ENCODE assay signal across 21 cellular contexts in the genomic region with DNA sequence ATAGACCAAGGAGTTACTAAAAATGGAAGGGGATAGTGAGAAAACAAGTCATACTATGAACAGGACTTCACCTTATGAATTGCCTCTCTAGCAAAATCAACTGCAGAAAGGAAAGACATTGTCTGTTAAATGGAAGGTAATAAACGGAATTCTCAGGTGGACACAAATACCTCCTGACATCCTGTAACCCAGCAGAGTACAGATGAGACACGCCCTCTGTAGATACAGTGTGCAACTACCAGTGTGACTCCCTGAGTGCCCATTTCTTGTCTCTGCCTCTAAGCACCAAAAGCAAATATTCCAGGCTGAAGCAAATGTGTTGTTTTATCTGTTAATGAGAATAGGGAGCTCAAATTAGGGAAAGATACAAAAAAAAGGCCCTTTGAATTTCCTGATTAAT. TPM values are rescaled to one million over a fixed set of nuclear protein-coding genes. Genes with fewer than 3 reads are reported as not detected.
A peak's percentile ranks its signal among the peaks of the same experiment; 100 is the strongest.
DNase-seq lines count a peak whose midpoint lies in the region; ATAC-seq, FAIRE-seq and TF ChIP-seq lines count a peak whose summit lies in the region.
"Had no signal": no experiment of that assay in that cellular context is flagged by ENCODE, and none has a peak within 500 bp of the region (broad histone marks: within the 10 kb centered on the region; RNA-seq: fewer than 3 reads in every experiment).

No MANE protein-coding gene starts in this region.

- H3K9ac ChIP-seq in K562 (ENCODE audit: insufficient read depth in 1 of 2, low read depth in 2 of 2, low read length in 2 of 2), result no peak overlapping the region

- H3K79me2 ChIP-seq in K562 (ENCODE audit: control insufficient read depth, insufficient read depth, low read length), result no peaks in the 10 kb centered on the region

- ATAC-seq in K562 (peak; percentile 82), upper lobe of right lung (peak; percentile 52), GM19467 (IDR thresholded peaks at IDR 0.05; ENCODE audit: unreplicated experiment) (no peak)

- TF ChIP-seq EP300 in K562 (IDR thresholded peaks at IDR 0.05; ENCODE audit: low read length), result no peak

- H3K36me3 ChIP-seq in K562 (ENCODE audit: control insufficient read depth, insufficient read depth, low read length), result no peaks in the 10 kb centered on the region
- no peaks in the 10 kb centered on the region for H3K36me3 ChIP-seq in upper lobe of right lung

- no TSS peak for BruUV-seq in K562 (replicated peaks; lab: Mats Ljungman, UMichigan)

- no peaks in the 10 kb centered on the region for H3K9me1 ChIP-seq in K562 (ENCODE audit: control insufficient read depth, insufficient read depth, low read length)

- DNase-seq in NCI-H345 (lab: John Stamatoyannopoulos, UW), result peak; percentile 14
- no peak for DNase-seq in NCI-H345 treated with DMSO at 0.1 percent for 48 hours (lab: John Stamatoyannopoulos, UW; ENCODE audit: unreplicated experiment)
- peak; percentile 39 for DNase-seq in NCI-H146 (lab: John Stamatoyannopoulos, UW)
- DNase-seq in K562 (ENCODE audit: extremely low read depth in 1 of 4, low spot score in 3 of 4), result no peak
- DNase-seq in upper lobe of right lung, result no peak
- no peak for DNase-seq in KG1 (lab: John Stamatoyannopoulos, UW)
- no peak for DNase-seq in cortex of kidney (lab: John Stamatoyannopoulos, UW)
- DNase-seq: activated CD4-positive, CD25-positive, alpha-beta regulatory T cell treated with anti-CD3 and anti-CD28 coated beads, Interleukin-2, amount 50 U/mL, for 72 hours; activated CD8-positive, alpha-beta memory T cell treated with anti-CD3 and anti-CD28 coated beads, Interleukin-2, amount 50 U/mL, for 48 hours; activated naive CD4-positive, alpha-beta T cell treated with Interleukin-2 at 50 U/mL for 16 hours; glutamatergic neuron; IMR-90; NCI-H524; occipital lobe; Right ventricle myocardium superior; stimulated activated CD4-positive, alpha-beta T cell treated with anti-CD3 and anti-CD28 coated beads, Interleukin-4, amount 100 ng/mL, for 24 hours; testis had no signal

- H3K4me1 ChIP-seq in K562 (replicated peaks in 1 of 2; ENCODE audit: control insufficient read depth in 2 of 2, insufficient read depth in 2 of 2, low read length in 2 of 2), result no peaks in the 10 kb centered on the region
- H3K4me1 ChIP-seq in upper lobe of right lung, result no peaks in the 10 kb centered on the region
- H3K4me1 ChIP-seq: testis had no signal

- FAIRE-seq in K562 (lab: Jason Lieb, UNC), result peak; percentile 80
- FAIRE-seq: A204.1, GM12892, islet of Langerhans had no signal

- TF ChIP-seq POLR2A in K562 (conservative IDR thresholded peaks at IDR 0.05), result no peak

- H3K4me3 ChIP-seq in K562 (no peak overlapping the region), upper lobe of right lung (no peak overlapping the region)
- H3K4me3 ChIP-seq: testis had no signal

- H3K27me3 ChIP-seq in K562 (ENCODE audit: control insufficient read depth in 2 of 2, insufficient read depth in 2 of 2, low read length in 2 of 2), result peaks cover 8 to 17% of the 10 kb centered on the region in 2 experiments
- H3K27me3 ChIP-seq in upper lobe of right lung, result no peaks in the 10 kb centered on the region
- H3K27me3 ChIP-seq: testis had no signal

- H3K9me3 ChIP-seq in K562 (replicated peaks; ENCODE audit: control insufficient read depth, insufficient read depth, low read depth, low read length), result no peaks in the 10 kb centered on the region
- no peaks in the 10 kb centered on the region for H3K9me3 ChIP-seq in upper lobe of right lung
- H3K9me3 ChIP-seq: testis had no signal

- H4K20me1 ChIP-seq in K562 (replicated peaks; ENCODE audit: control insufficient read depth, insufficient read depth, low read length), result no peaks in the 10 kb centered on the region

- 0 out of 2 replicates have a peak overlapping the region, but pooled peaks have one; percentile 4 for H3K4me2 ChIP-seq in K562 (ENCODE audit: insufficient read depth, low read length)

- H3K27ac ChIP-seq in K562 (ENCODE audit: extremely low read depth, low read depth, low read length) (no peak overlapping the region), upper lobe of right lung (no peak overlapping the region)
- H3K27ac ChIP-seq: testis had no signal

- CTCF ChIA-PET in K562 (lab: Yijun Ruan, JAX; ENCODE audit: low intra/inter-chr PET ratio), result no interaction called here

- POLR2A ChIA-PET in K562 (lab: Yijun Ruan, JAX), result interaction anchor here (0.7 kb wide), 1 partner anchor 147 kb away, joined by 3 read pairs; no protein-coding TSS in a partner anchor

- intact Hi-C loops in K562 (cut with micrococcal nuclease), result no loop called here
- intact Hi-C loops in upper lobe of right lung (cut with DNase I), result no loop called here

- in situ Hi-C loops in K562 (cut with MboI), result no loop called here

- H2AFZ ChIP-seq in K562 (ENCODE audit: low read depth, low read length), result no peak overlapping the region

- TF ChIP-seq RAD21 in K562 (CRISPR knock-in tag; conservative IDR thresholded peaks at IDR 0.05 in 1 of 2, IDR thresholded peaks at IDR 0.05 in 1 of 2), result no peak

- 0% methylated on average over 2 of the region's 2 CpGs for WGBS in K562 (ENCODE audit: insufficient coverage, low coverage, missing lambda C conversion rate)

- TF ChIP-seq CTCF in K562 (IDR thresholded peaks at IDR 0.05 in 2 of 3, conservative IDR thresholded peaks at IDR 0.05 in 1 of 3; ENCODE audit: insufficient read depth in 2 of 3, low read depth in 1 of 3, low read length in 3 of 3) (0 out of 6 replicates have a peak, but pooled peaks of 2 of the 3 experiments have one; percentile 9 to 10), upper lobe of right lung (IDR thresholded peaks at IDR 0.05) (no peak)

TF ChIP-seq in K562, 482 proteins besides CTCF, POLR2A, EP300 and RAD21 (continues in another document):
- TF ChIP-seq SAFB2 (IDR thresholded peaks at IDR 0.05; ENCODE audit: borderline replicate concordance, low read depth, low read length, severe bottlenecking) (no peak), MTF1 (CRISPR knock-in tag; IDR thresholded peaks at IDR 0.05; ENCODE audit: borderline replicate concordance) (no peak), NEUROD1 (IDR thresholded peaks at IDR 0.05; ENCODE audit: borderline replicate concordance, low read depth, low read length, partially characterized antibody) (no peak), POLR2G (IDR thresholded peaks at IDR 0.05; ENCODE audit: low read depth, low read length) (no peak), ZBTB8A (IDR thresholded peaks at IDR 0.05; ENCODE audit: partially characterized antibody) (no peak), POLR2AphosphoS5 (IDR thresholded peaks at IDR 0.05; ENCODE audit: control insufficient read depth, insufficient read depth, low read depth, low read length) (no peak), SRSF3 (IDR thresholded peaks at IDR 0.05; ENCODE audit: insufficient read depth, low read length) (no peak), GABPA (tag; conservative IDR thresholded peaks at IDR 0.05; ENCODE audit: low read depth) (no peak), MEF2D (tag; conservative IDR thresholded peaks at IDR 0.05; ENCODE audit: low read depth) (no peak), PHB2 (IDR thresholded peaks at IDR 0.05; ENCODE audit: low read depth) (no peak), ZNF696 (CRISPR knock-in tag; conservative IDR thresholded peaks at IDR 0.05) (no peak)
- TF ChIP-seq, protein P1, sequence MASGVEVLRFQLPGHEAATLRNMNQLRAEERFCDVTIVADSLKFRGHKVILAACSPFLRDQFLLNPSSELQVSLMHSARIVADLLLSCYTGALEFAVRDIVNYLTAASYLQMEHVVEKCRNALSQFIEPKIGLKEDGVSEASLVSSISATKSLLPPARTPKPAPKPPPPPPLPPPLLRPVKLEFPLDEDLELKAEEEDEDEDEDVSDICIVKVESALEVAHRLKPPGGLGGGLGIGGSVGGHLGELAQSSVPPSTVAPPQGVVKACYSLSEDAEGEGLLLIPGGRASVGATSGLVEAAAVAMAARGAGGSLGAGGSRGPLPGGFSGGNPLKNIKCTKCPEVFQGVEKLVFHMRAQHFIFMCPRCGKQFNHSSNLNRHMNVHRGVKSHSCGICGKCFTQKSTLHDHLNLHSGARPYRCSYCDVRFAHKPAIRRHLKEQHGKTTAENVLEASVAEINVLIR (CRISPR knock-in tag; IDR thresholded peaks at IDR 0.05), result no peak
- TF ChIP-seq, protein P2, sequence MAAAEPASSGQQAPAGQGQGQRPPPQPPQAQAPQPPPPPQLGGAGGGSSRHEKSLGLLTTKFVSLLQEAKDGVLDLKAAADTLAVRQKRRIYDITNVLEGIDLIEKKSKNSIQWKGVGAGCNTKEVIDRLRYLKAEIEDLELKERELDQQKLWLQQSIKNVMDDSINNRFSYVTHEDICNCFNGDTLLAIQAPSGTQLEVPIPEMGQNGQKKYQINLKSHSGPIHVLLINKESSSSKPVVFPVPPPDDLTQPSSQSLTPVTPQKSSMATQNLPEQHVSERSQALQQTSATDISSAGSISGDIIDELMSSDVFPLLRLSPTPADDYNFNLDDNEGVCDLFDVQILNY (CRISPR knock-in tag; IDR thresholded peaks at IDR 0.05), result no peak

RNA-seq across cellular contexts. Expression of a gene that starts 12.2 kb away (rescaled TPM):
- total RNA-seq in K562 (2011; cell fraction: chromatin; rRNA removed; ENCODE audit: low replicate concordance), result not detected in 2 replicates
- total RNA-seq in K562 (2011; cell fraction: nucleolus; rRNA removed), result not detected in 2 replicates
- not detected in 2 replicates for total RNA-seq in K562 (2011; cell fraction: nucleoplasm; rRNA removed)
- total RNA-seq in K562 (2014; rRNA removed), result not detected in 2 replicates
- total RNA-seq in K562 (2014; rRNA removed; fragmentation: Illumina TruSeq; extraction: Trizol), result not detected in 2 replicates
- not detected in 2 replicates for total RNA-seq in K562 (2015; rRNA removed; fragmentation: Illumina TruSeq; extraction: Trizol)
- total RNA-seq in K562 (2021), result 0.18 and 0.24 TPM in 2 replicates
- polyA plus RNA-seq in K562 (2011; rRNA removed), result not detected in 2 replicates
- not detected in 2 replicates for polyA plus RNA-seq in K562 (2011; cell fraction: cytosol; rRNA removed)
- polyA plus RNA-seq in K562 (2011; cell fraction: nucleus; rRNA removed), result not detected in 2 replicates
- polyA plus RNA-seq in K562 (2012), result 0.12 TPM in 1 of 2 replicates, not detected in the other
- not detected in 2 replicates for polyA plus RNA-seq in K562 (2014; fragmentation: Illumina TruSeq; extraction: Trizol)
- under 1 TPM; 0.04 TPM for polyA plus RNA-seq in K562 (2014; fragmentation: Nextera tagmentation; extraction: Ambion mirVana)
- not detected in 2 replicates for polyA plus RNA-seq in K562 (2014; rRNA removed)
- polyA minus RNA-seq in K562 (2011; rRNA and poly(A)+ RNA removed), result not detected in 2 replicates
- polyA minus RNA-seq in K562 (2011; cell fraction: cytosol; rRNA and poly(A)+ RNA removed), result not detected in 2 replicates
- not detected in 2 replicates for polyA minus RNA-seq in K562 (2011; cell fraction: nucleus; rRNA and poly(A)+ RNA removed)
- 56.1 TPM for total RNA-seq in upper lobe of right lung

Comparison
In these comparisons a context has a peak if more than half of its experiments do, and no peak if none do; other contexts are left out.
1. DNase-seq: peak in NCI-H345 (single experiment) and NCI-H146 (single experiment); none in NCI-H345 treated with DMSO at 0.1 percent for 48 hours (single experiment), K562 (0 of 4), upper lobe of right lung (single experiment), KG1 (single experiment) and cortex of kidney (single experiment).
2. RNA of a gene that starts 12.2 kb away (total RNA-seq): 56.1 TPM in upper lobe of right lung (single experiment); 0.18 to 0.24 TPM in K562; every median in the first group is over 10 times any median in the second.